Comparison of ENCODE assay signal across 8 cellular contexts in the genomic region with DNA sequence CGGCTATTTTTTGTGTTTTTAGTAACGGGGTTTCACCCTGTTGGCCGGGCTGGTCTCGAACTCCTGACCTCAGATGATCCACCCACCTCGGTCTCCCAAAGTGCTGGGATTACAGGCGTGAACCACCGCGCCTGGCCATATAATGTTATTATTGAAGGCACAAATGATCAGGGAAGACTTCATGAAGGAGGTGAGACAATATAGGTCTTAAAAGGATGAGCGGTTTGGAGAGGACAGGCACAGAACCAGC. TPM values are rescaled to one million over a fixed set of nuclear protein-coding genes. Genes with fewer than 3 reads are reported as not detected.
DNase-seq lines count a peak whose midpoint lies in the region; ATAC-seq and TF ChIP-seq lines count a peak whose summit lies in the region.
"Not testable (repeated sequence)": the region's sequence is repeated elsewhere in the genome, so short reads cannot be mapped to it uniquely, and the experiment has no call there.

No MANE protein-coding gene starts in this region.

- H3K27ac Mint-ChIP-seq in neural crest cell (ENCODE audit: unreplicated experiment) = not testable (repeated sequence)
- peak overlapping the region; percentile 100 for H3K27ac Mint-ChIP-seq in stimulated activated effector memory CD8-positive, alpha-beta T cell treated with anti-CD3 and anti-CD28 coated beads, Interleukin-12 subunit alpha, Interleukin-12 subunit beta, amount 100 ng/mL, for 72 hours

- POLR2A ChIA-PET in HEK293 (lab: Yijun Ruan, JAX) = interaction anchor here (0.5 to 2.4 kb wide), 10 partner anchors 15 to 285 kb away, joined by 3 to 13 read pairs (median 4); partner anchors contain the start of genes NAGK and PAIP2B

- not testable (repeated sequence) for H3K27me3 ChIP-seq in BLaER1 treated with 17β-estradiol and CSF1 and Interleukin-3, amounts not matched to agents 10 nM and 100 nM; SJCRH30; colonic mucosa; right atrium auricular region

- H3K9me3 ChIP-seq in BLaER1 treated with 17β-estradiol and CSF1 and Interleukin-3, amounts not matched to agents 10 nM and 100 nM (replicated peaks in 1 of 11); HEK293 (ENCODE audit: control insufficient read depth, insufficient read depth, low read depth, low read length); SJCRH30 (replicated peaks); colonic mucosa; right atrium auricular region: not testable (repeated sequence)

- CTCF ChIA-PET in HEK293 (lab: Yijun Ruan, JAX) = interaction anchor here (0.6 to 3.4 kb wide), 23 partner anchors 8 to 190 kb away, joined by 3 to 24 read pairs (median 5); no protein-coding TSS in a partner anchor

- H3K27ac ChIP-seq in BLaER1 treated with 17β-estradiol and CSF1 and Interleukin-3, amounts not matched to agents 10 nM and 100 nM = peak overlapping the region in 5 of 11 experiments; percentile 93 to 98 (median 95); a peak in 9 of 22 replicates
- H3K27ac ChIP-seq in HEK293 (ENCODE audit: extremely low read depth, low read depth, low read length); SJCRH30; colonic mucosa: not testable (repeated sequence)
- H3K27ac ChIP-seq in right atrium auricular region = peak overlapping the region; percentile 93 to 98

- peaks cover 11 to 29% (median 22%) of the 10 kb centered on the region in 11 experiments; a peak in 19 of 22 replicates for H3K36me3 ChIP-seq in BLaER1 treated with 17β-estradiol and CSF1 and Interleukin-3, amounts not matched to agents 10 nM and 100 nM
- not testable (repeated sequence) for H3K36me3 ChIP-seq in HEK293 (ENCODE audit: control insufficient read depth in 2 of 2, insufficient read depth in 1 of 2, low read length in 2 of 2); colonic mucosa; right atrium auricular region
- peaks cover 19% of the 10 kb centered on the region for H3K36me3 ChIP-seq in SJCRH30

- H4K20me1 ChIP-seq in BLaER1 treated with 17β-estradiol and CSF1 and Interleukin-3, amounts not matched to agents 10 nM and 100 nM = peaks cover 20 to 44% (median 41%) of the 10 kb centered on the region in 11 experiments; a peak in 20 of 22 replicates

- peak overlapping the region in 8 of 11 experiments; percentile 8 to 72 (median 40); a peak in 13 of 22 replicates for H3K4me2 ChIP-seq in BLaER1 treated with 17β-estradiol and CSF1 and Interleukin-3, amounts not matched to agents 10 nM and 100 nM

- not testable (repeated sequence) for DNase-seq in SJCRH30; colonic mucosa; right atrium auricular region (ENCODE audit: low spot score); neural crest cell (ENCODE audit: low read depth, low spot score); stimulated activated effector memory CD8-positive, alpha-beta T cell treated with anti-CD3 and anti-CD28 coated beads, Interleukin-12 subunit alpha, Interleukin-12 subunit beta, amount 100 ng/mL, for 72 hours (ENCODE audit: low spot score in 2 of 2)
- DNase-seq in activated T-helper 1 cell treated with Interleukin-2 at 50 U/mL for 16 hours (ENCODE audit: low read depth) = peak; percentile 1

- H3K4me3 Mint-ChIP-seq in neural crest cell = peak overlapping the region; percentile 99
- peak overlapping the region; percentile 96 for H3K4me3 Mint-ChIP-seq in stimulated activated effector memory CD8-positive, alpha-beta T cell treated with anti-CD3 and anti-CD28 coated beads, Interleukin-12 subunit alpha, Interleukin-12 subunit beta, amount 100 ng/mL, for 72 hours

- not testable (repeated sequence) for H3K27me3 Mint-ChIP-seq in neural crest cell (ENCODE audit: low read depth)

- not testable (repeated sequence) for ATAC-seq in stimulated activated effector memory CD8-positive, alpha-beta T cell treated with anti-CD3 and anti-CD28 coated beads, Interleukin-12 subunit alpha, Interleukin-12 subunit beta, amount 100 ng/mL, for 72 hours

- peaks cover 32% of the 10 kb centered on the region for H3K4me1 Mint-ChIP-seq in neural crest cell
- peaks cover 16% of the 10 kb centered on the region for H3K4me1 Mint-ChIP-seq in stimulated activated effector memory CD8-positive, alpha-beta T cell treated with anti-CD3 and anti-CD28 coated beads, Interleukin-12 subunit alpha, Interleukin-12 subunit beta, amount 100 ng/mL, for 72 hours

- peak overlapping the region in 9 of 11 experiments; percentile 94 to 98 (median 96); a peak in 15 of 22 replicates for H3K9ac ChIP-seq in BLaER1 treated with 17β-estradiol and CSF1 and Interleukin-3, amounts not matched to agents 10 nM and 100 nM
- H3K9ac ChIP-seq in colonic mucosa (ENCODE audit: low read depth in 2 of 2, low read length in 2 of 2) = not testable (repeated sequence)

- not testable (repeated sequence) for H3K9me3 Mint-ChIP-seq in neural crest cell; stimulated activated effector memory CD8-positive, alpha-beta T cell treated with anti-CD3 and anti-CD28 coated beads, Interleukin-12 subunit alpha, Interleukin-12 subunit beta, amount 100 ng/mL, for 72 hours

- H3K4me3 ChIP-seq in BLaER1 treated with 17β-estradiol and CSF1 and Interleukin-3, amounts not matched to agents 10 nM and 100 nM = peak overlapping the region; percentile 84 to 99 (median 94); a peak in 15 of 20 replicates
- H3K4me3 ChIP-seq in HEK293 (ENCODE audit: low read depth, low read length) = peak overlapping the region; percentile 19
- H3K4me3 ChIP-seq in SJCRH30 = peak overlapping the region; percentile 98
- H3K4me3 ChIP-seq in colonic mucosa = peak overlapping the region; percentile 85
- H3K4me3 ChIP-seq in right atrium auricular region = peak overlapping the region; percentile 92 to 94

- not testable (repeated sequence) for H3K36me3 Mint-ChIP-seq in neural crest cell (ENCODE audit: low read depth)
- peaks cover 49% of the 10 kb centered on the region for H3K36me3 Mint-ChIP-seq in stimulated activated effector memory CD8-positive, alpha-beta T cell treated with anti-CD3 and anti-CD28 coated beads, Interleukin-12 subunit alpha, Interleukin-12 subunit beta, amount 100 ng/mL, for 72 hours

- not testable (repeated sequence) for TF ChIP-seq CTCF in HEK293 (tag by site-specific recombination; IDR thresholded peaks at IDR 0.05); colonic mucosa (IDR thresholded peaks at IDR 0.05); right atrium auricular region (IDR thresholded peaks at IDR 0.05); neural crest cell (conservative IDR thresholded peaks at IDR 0.05)

- intact Hi-C loops in colonic mucosa (cut with DNase I) = not testable (repeated sequence)

- H3K4me1 ChIP-seq in BLaER1 treated with 17β-estradiol and CSF1 and Interleukin-3, amounts not matched to agents 10 nM and 100 nM = peaks cover 16 to 35% (median 25%) of the 10 kb centered on the region in 10 experiments
- H3K4me1 ChIP-seq in HEK293 (ENCODE audit: control insufficient read depth, insufficient read depth, low read length) (peaks cover 11% of the 10 kb centered on the region), right atrium auricular region (peaks cover 0 to 39% of the 10 kb centered on the region in 2 donors)
- not testable (repeated sequence) for H3K4me1 ChIP-seq in SJCRH30, colonic mucosa

TF ChIP-seq in HEK293, 187 proteins besides CTCF, POLR2A, EP300 and RAD21 (continues in another document):
- TF ChIP-seq ZNF366 (tag by site-specific recombination; conservative IDR thresholded peaks at IDR 0.05) (peak; percentile 22; the same call in 1 of the 2 replicates), ZNF2 (tag by site-specific recombination; IDR thresholded peaks at IDR 0.05) (0 out of 2 replicates have a peak, but pooled peaks have one; percentile 41), ZNF335 (tag by site-specific recombination; conservative IDR thresholded peaks at IDR 0.05) (peak; percentile 87), ZFP3 (tag by site-specific recombination; IDR thresholded peaks at IDR 0.05; ENCODE audit: low read depth) (0 out of 2 replicates have a peak, but pooled peaks have one; percentile 15), ZFHX2 (tag by site-specific recombination; conservative IDR thresholded peaks at IDR 0.05) (peak; percentile 62), ZNF610 (tag by site-specific recombination; IDR thresholded peaks at IDR 0.05; ENCODE audit: borderline replicate concordance) (0 out of 2 replicates have a peak, but pooled peaks have one; percentile 71), ZNF24 (tag by site-specific recombination; IDR thresholded peaks at IDR 0.05) (peak; percentile 22; the same call in 1 of the 2 replicates)
- TF ChIP-seq, protein P1, sequence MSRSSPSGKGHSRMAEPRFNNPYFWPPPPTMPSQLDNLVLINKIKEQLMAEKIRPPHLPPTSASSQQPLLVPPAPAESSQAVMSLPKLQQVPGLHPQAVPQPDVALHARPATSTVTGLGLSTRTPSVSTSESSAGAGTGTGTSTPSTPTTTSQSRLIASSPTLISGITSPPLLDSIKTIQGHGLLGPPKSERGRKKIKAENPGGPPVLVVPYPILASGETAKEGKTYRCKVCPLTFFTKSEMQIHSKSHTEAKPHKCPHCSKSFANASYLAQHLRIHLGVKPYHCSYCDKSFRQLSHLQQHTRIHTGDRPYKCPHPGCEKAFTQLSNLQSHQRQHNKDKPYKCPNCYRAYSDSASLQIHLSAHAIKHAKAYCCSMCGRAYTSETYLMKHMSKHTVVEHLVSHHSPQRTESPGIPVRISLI (tag by site-specific recombination; IDR thresholded peaks at IDR 0.05) = peak; percentile 99; the same call in 1 of the 2 replicates
- TF ChIP-seq, protein P2, sequence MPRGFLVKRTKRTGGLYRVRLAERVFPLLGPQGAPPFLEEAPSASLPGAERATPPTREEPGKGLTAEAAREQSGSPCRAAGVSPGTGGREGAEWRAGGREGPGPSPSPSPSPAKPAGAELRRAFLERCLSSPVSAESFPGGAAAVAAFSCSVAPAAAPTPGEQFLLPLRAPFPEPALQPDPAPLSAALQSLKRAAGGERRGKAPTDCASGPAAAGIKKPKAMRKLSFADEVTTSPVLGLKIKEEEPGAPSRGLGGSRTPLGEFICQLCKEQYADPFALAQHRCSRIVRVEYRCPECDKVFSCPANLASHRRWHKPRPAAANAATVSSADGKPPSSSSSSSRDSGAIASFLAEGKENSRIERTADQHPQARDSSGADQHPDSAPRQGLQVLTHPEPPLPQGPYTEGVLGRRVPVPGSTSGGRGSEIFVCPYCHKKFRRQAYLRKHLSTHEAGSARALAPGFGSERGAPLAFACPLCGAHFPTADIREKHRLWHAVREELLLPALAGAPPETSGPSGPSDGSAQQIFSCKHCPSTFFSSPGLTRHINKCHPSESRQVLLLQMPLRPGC (tag by site-specific recombination; IDR thresholded peaks at IDR 0.05) = peak; percentile 31; the same call in 1 of the 2 replicates

RNA-seq across cellular contexts. Expression of gene ZNF638, which starts 0.3 kb away (rescaled TPM):
- 153 and 197 TPM in 2 replicates for total RNA-seq in SJCRH30 (2014; rRNA removed; shearing (Covaris generic))
- 10 to 100 TPM; 73.2 to 76.9 TPM for total RNA-seq in colonic mucosa
- total RNA-seq in right atrium auricular region = 10 to 100 TPM; 73.9 to 77.9 TPM
- total RNA-seq in neural crest cell = 159 and 185 TPM in 2 replicates

Comparison
In these comparisons a context has a peak if more than half of its experiments do, and no peak if none do; other contexts are left out.
1. H3K4me3 ChIP-seq: peak in every context shown above with its lines; median percentile 98 in SJCRH30; 94 in BLaER1 treated with 17β-estradiol and CSF1 and Interleukin-3, amounts not matched to agents 10 nM and 100 nM; 93 in right atrium auricular region; 85 in colonic mucosa; 19 in HEK293.